ENCODE assay signal across 31 cellular contexts in the genomic region with DNA sequence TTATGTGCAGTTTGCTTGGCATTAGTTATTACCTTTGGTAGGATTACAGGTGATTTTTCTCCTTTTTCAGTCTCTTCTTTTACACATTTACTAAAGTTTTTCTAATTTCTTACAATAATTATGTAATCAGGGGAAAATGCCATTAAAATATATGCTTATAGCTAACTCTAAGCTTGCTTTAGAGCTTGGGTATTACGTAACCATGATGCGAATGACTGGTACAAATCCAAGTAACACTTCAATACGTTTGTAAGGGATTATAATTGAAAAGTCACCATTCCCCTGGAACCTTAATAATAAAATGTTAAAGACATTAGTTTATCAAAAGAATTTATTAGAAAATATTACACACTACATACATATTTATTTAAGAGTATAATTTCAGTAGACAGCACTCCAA.
"Had no signal": no experiment of that assay in that cellular context is flagged by ENCODE, and none has a peak within 500 bp of the region (broad histone marks: within the 10 kb centered on the region; RNA-seq: fewer than 3 reads in every experiment).

No MANE protein-coding gene starts in this region.

- ATAC-seq: activated CD8-positive, alpha-beta T cell treated with anti-CD3 and anti-CD28 coated beads, Interleukin-2, amount 10 ng/mL, durations not matched to agents 7 days and 5 days; body of pancreas; Panc1; SK-N-SH treated with all-trans-retinoic acid at 6 μM for 48 hours; WTC11 had no signal

- H3K4me3 ChIP-seq: ascending aorta, body of pancreas, SJSA1 had no signal

- H3K9me3 ChIP-seq: ascending aorta, body of pancreas, SJSA1 had no signal

- DNase-seq: activated CD4-positive, alpha-beta T cell treated with anti-CD3 and anti-CD28 coated beads for 48 hours; activated CD4-positive, alpha-beta T cell treated with anti-CD3 and anti-CD28 coated beads, Interleukin-2, amount 50 U/mL, for 4 hours; activated CD4-positive, CD25-positive, alpha-beta regulatory T cell treated with anti-CD3 and anti-CD28 coated beads, Interleukin-2, amount 50 U/mL, for 72 hours; activated CD8-positive, alpha-beta memory T cell treated with anti-CD3 and anti-CD28 coated beads, Interleukin-2, amount 50 U/mL, for 48 hours; activated CD8-positive, alpha-beta T cell treated with anti-CD3 and anti-CD28 coated beads, Interleukin-2, amount 10 ng/mL, durations not matched to agents 7 days and 5 days; activated effector memory CD4-positive, alpha-beta T cell treated with Interleukin-2 at 50 U/mL for 16 hours; activated naive CD4-positive, alpha-beta T cell; activated T-cell treated with anti-CD3 and anti-CD28 coated beads, Interleukin-2, amount 50 U/mL, for 24 hours; amniotic stem cell; body of pancreas; Karpas-422; MV-4-11; NCI-H1092 treated with DMSO at 0.1 percent for 48 hours; NCI-H1417 treated with DMSO at 0.1 percent for 48 hours; NCI-H1694; NCI-H2029; NCI-H2107; NCI-H2171 treated with DMSO at 0.1 percent for 48 hours; NCI-H226; NCI-H526 treated with DMSO at 0.1 percent for 48 hours; NCI-H82; OCI-M1; Right ventricle myocardium superior; RPMI8226; SW 1271 had no signal

- H3K4me1 ChIP-seq: ascending aorta, body of pancreas, SJSA1 had no signal

- H3K27ac ChIP-seq: ascending aorta, body of pancreas, SJSA1 had no signal

- FAIRE-seq: bronchial epithelial cell had no signal

- H3K27me3 ChIP-seq: ascending aorta, body of pancreas, SJSA1 had no signal
